In genomic region chr5:37090781-37091180, GRCh38 we compare ENCODE assay signal across 16 cellular contexts.
"Had no signal": no experiment of that assay in that cellular context is flagged by ENCODE, and none has a peak within 500 bp of the region (broad histone marks: within the 10 kb centered on the region; RNA-seq: fewer than 3 reads in every experiment).

No MANE protein-coding gene starts in this region.

- H3K27me3 Mint-ChIP-seq: activated CD4-positive, alpha-beta T cell treated with anti-CD3 and anti-CD28 coated beads, Interleukin-2, amount 10 ng/mL, durations not matched to agents 7 days and 5 days; naive B cell had no signal

- H3K9me3 ChIP-seq: lower lobe of right lung, ovary, thoracic aorta had no signal

- H3K27me3 ChIP-seq: foreskin keratinocyte, ovary had no signal

- DNase-seq: activated CD4-positive, alpha-beta T cell treated with anti-CD3 and anti-CD28 coated beads, Interleukin-2, amount 10 ng/mL, durations not matched to agents 7 days and 5 days; activated CD8-positive, alpha-beta memory T cell treated with anti-CD3 and anti-CD28 coated beads for 24 hours; activated naive CD4-positive, alpha-beta T cell treated with anti-CD3 and anti-CD28 coated beads for 36 hours; foreskin keratinocyte; head of caudate nucleus; left colon; lower lobe of right lung; naive B cell; ovary; stimulated activated CD4-positive, alpha-beta T cell treated with anti-CD3 and anti-CD28 coated beads, Interleukin-12 subunit alpha, Interleukin-12 subunit beta, amount 100 ng/mL, for 4 hours; stimulated activated CD4-positive, alpha-beta T cell treated with anti-CD3 and anti-CD28 coated beads, Interleukin-2, amount 100 ng/mL, for 24 hours had no signal

- H3K4me1 Mint-ChIP-seq: naive B cell had no signal

- H3K27ac Mint-ChIP-seq: activated CD4-positive, alpha-beta T cell treated with anti-CD3 and anti-CD28 coated beads, Interleukin-2, amount 10 ng/mL, durations not matched to agents 7 days and 5 days; activated naive CD4-positive, alpha-beta T cell treated with anti-CD3 and anti-CD28 coated beads for 36 hours; naive B cell had no signal

- FAIRE-seq: astrocyte, bronchial epithelial cell, islet of Langerhans had no signal

- H3K9me3 Mint-ChIP-seq: activated naive CD4-positive, alpha-beta T cell treated with anti-CD3 and anti-CD28 coated beads for 36 hours had no signal

- H3K27ac ChIP-seq: foreskin keratinocyte, lower lobe of right lung, ovary, thoracic aorta had no signal

- H3K4me3 Mint-ChIP-seq: activated CD4-positive, alpha-beta T cell treated with anti-CD3 and anti-CD28 coated beads, Interleukin-2, amount 10 ng/mL, durations not matched to agents 7 days and 5 days; activated naive CD4-positive, alpha-beta T cell treated with anti-CD3 and anti-CD28 coated beads for 36 hours; naive B cell; T-helper 2 cell treated with Interferon-gamma antibody and Interleukin-4, amounts not matched to agents 5 μg/mL and 100 μg/mL, for 36 hours had no signal

- H3K4me1 ChIP-seq: foreskin keratinocyte, lower lobe of right lung had no signal

- H3K36me3 ChIP-seq: lower lobe of right lung, ovary, thoracic aorta had no signal

- ATAC-seq: foreskin keratinocyte, left colon, lower lobe of right lung had no signal

- H3K4me3 ChIP-seq: lower lobe of right lung, ovary, thoracic aorta had no signal
